In the genomic region with DNA sequence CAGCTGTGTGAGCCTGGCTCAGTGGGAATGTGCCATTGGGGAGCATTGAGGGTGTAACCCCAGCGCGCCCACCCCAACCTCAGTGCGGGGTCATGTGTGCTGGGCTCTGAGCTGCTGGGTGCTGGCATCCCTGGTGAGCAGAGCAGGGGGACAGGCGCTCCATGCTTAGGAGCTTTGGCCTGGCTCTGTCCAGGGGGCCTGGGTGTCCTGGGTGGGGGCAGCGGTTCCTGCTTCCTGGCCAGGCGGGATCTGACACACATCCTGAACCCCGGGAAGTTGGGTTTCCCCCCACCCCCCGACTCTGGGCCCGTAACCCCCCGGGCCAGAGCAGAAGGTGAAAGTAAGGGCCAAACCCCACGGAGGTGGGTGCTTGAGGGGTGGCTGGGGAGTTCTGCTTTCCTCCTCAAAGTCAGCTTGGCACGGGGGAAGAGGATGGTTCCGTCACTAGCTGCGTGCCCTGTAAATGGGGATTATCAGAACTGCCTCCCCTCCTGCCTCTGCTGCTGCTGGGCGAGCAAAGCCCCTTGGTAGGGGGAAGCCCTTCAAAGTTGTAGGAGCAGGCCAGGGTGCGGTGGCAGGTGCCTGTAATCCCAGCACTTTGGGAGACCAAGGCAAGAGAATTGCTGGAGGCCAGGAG, we compare ENCODE assay signal across 12 cellular contexts. TPM values are rescaled to one million over a fixed set of nuclear protein-coding genes. Genes with fewer than 3 reads are reported as not detected.
A peak's percentile ranks its signal among the peaks of the same experiment; 100 is the strongest.
DNase-seq lines count a peak whose midpoint lies in the region; ATAC-seq, FAIRE-seq and TF ChIP-seq lines count a peak whose summit lies in the region.
"Had no signal": no experiment of that assay in that cellular context is flagged by ENCODE, and none has a peak within 500 bp of the region (broad histone marks: within the 10 kb centered on the region; RNA-seq: fewer than 3 reads in every experiment).

No MANE protein-coding gene starts in this region.

- no peaks in the 10 kb centered on the region for H3K4me1 Mint-ChIP-seq in progenitor cell of endocrine pancreas (ENCODE audit: low read depth)

- peak overlapping the region in 3 of 10 donors; percentile 25 to 69 (median 64) for H3K27ac ChIP-seq in heart right ventricle
- no peak overlapping the region for H3K27ac ChIP-seq in small intestine (ENCODE audit: low read depth in 1 of 2, low read length in 1 of 2)

- no peaks in the 10 kb centered on the region for H3K9me3 ChIP-seq in heart right ventricle
- H3K9me3 ChIP-seq in small intestine (ENCODE audit: control insufficient read depth, low read depth), result no peaks in the 10 kb centered on the region

- peak overlapping the region; percentile 62 for H3K4me3 ChIP-seq in WI38 (ENCODE audit: low read depth, low read length)
- H3K4me3 ChIP-seq in heart right ventricle, result peak overlapping the region in 9 of 10 donors; percentile 51 to 81 (median 63)
- no peak overlapping the region for H3K4me3 ChIP-seq in small intestine (ENCODE audit: low read depth in 1 of 2, low read length in 2 of 2)
- H3K4me3 ChIP-seq: K562 had no signal

- H3K27me3 ChIP-seq in heart right ventricle (peaks cover 0 to 30% (median 0%) of the 10 kb centered on the region in 7 donors), small intestine (ENCODE audit: control insufficient read depth in 2 of 2, insufficient read depth in 2 of 2, low read length in 2 of 2) (peaks cover 2 to 3% of the 10 kb centered on the region in 2 donors)

- no peaks in the 10 kb centered on the region for H3K9me3 Mint-ChIP-seq in progenitor cell of endocrine pancreas (ENCODE audit: low read depth)

- TF ChIP-seq CTCF in WI38 (IDR thresholded peaks at IDR 0.05; ENCODE audit: low read depth, low read length) (no peak), heart right ventricle (IDR thresholded peaks at IDR 0.05) (no peak), progenitor cell of endocrine pancreas (IDR thresholded peaks at IDR 0.05; ENCODE audit: unreplicated experiment) (no peak)

- H3K4me1 ChIP-seq in heart right ventricle (peaks cover 0 to 11% (median 6%) of the 10 kb centered on the region in 9 donors), small intestine (ENCODE audit: control insufficient read depth in 2 of 2, insufficient read depth in 1 of 2, low read depth in 1 of 2, low read length in 1 of 2) (no peaks in the 10 kb centered on the region)

- H3K27me3 Mint-ChIP-seq in progenitor cell of endocrine pancreas, result peaks cover 22% of the 10 kb centered on the region

- 76 to 81% methylated on average over 16 of the region's 16 CpGs for WGBS in heart right ventricle, 2 donors
- WGBS in small intestine, 3 donors, result 70 to 73% (median 71%) methylated on average over 16 of the region's 16 CpGs

- no peak for FAIRE-seq in small intestine (lab: Jason Lieb, UNC)
- FAIRE-seq: K562, TTC549 had no signal

- no peak overlapping the region for H3K27ac Mint-ChIP-seq in progenitor cell of endocrine pancreas

- H3K36me3 Mint-ChIP-seq in progenitor cell of endocrine pancreas (ENCODE audit: insufficient read depth), result peaks cover 5% of the 10 kb centered on the region

- peak overlapping the region; percentile 85 for H3K4me3 Mint-ChIP-seq in progenitor cell of endocrine pancreas (ENCODE audit: low read depth)

- peak; percentile 9 for DNase-seq in CD1c-positive myeloid dendritic cell (ENCODE audit: extremely low spot score)
- no peak for DNase-seq in heart right ventricle
- DNase-seq in progenitor cell of endocrine pancreas (ENCODE audit: low spot score, unreplicated experiment), result no peak
- no peak for DNase-seq in kidney glomerular epithelial cell (lab: John Stamatoyannopoulos, UW)
- DNase-seq in LoVo (ENCODE audit: low spot score), result no peak
- DNase-seq in NCI-H1092 (lab: John Stamatoyannopoulos, UW), result no peak
- no peak for DNase-seq in small intestine
- DNase-seq: NCI-H524 treated with DMSO at 0.1 percent for 48 hours had no signal

- intact Hi-C loops in heart right ventricle (cut with DNase I), result no loop called here

- peaks cover 0 to 22% (median 0%) of the 10 kb centered on the region in 9 donors for H3K36me3 ChIP-seq in heart right ventricle
- H3K36me3 ChIP-seq in small intestine (ENCODE audit: control insufficient read depth in 2 of 2, insufficient read depth in 2 of 2, low read length in 2 of 2), result no peaks in the 10 kb centered on the region

- peak in 5 of 8 donors; percentile 5 to 25 (median 9) for ATAC-seq in heart right ventricle
- ATAC-seq: K562 had no signal

RNA-seq across cellular contexts. Expression of gene LRP3, which starts 1.7 kb away (rescaled TPM):
- 10 to 100 TPM; 13.7 to 23.6 (median 16.3) TPM for total RNA-seq in heart right ventricle
- polyA plus RNA-seq in heart right ventricle, result 1 to 10 TPM; 8.5 to 9.9 TPM
- 50.1 and 51.2 TPM in 2 replicates for total RNA-seq in progenitor cell of endocrine pancreas
- polyA plus RNA-seq in small intestine, result 10 to 100 TPM in 1 of 3 donors, 1 to 10 TPM in 2; 2.0 to 16.2 (median 3.0) TPM
- polyA plus RNA-seq: K562 had no signal

RNA-seq across cellular contexts. Expression of gene SLC7A10, which starts 29.8 kb away (rescaled TPM):
- total RNA-seq in heart right ventricle, result under 1 TPM in 3 of 10 donors, not detected in 7; 0.31 to 0.70 (median 0.64) TPM
- under 1 TPM; 0.61 to 0.66 TPM for polyA plus RNA-seq in heart right ventricle
- total RNA-seq in progenitor cell of endocrine pancreas, result 0.48 and 0.98 TPM in 2 replicates
- polyA plus RNA-seq in small intestine, result 1 to 10 TPM in 1 of 3 donors, not detected in 2; 1.4 TPM
- total RNA-seq: glomerular endothelial cell, K562 had no signal

Comparison
In these comparisons a context has a peak if more than half of its experiments do, and no peak if none do; other contexts are left out.
1. H3K4me3 ChIP-seq: peak in WI38 (single experiment) and heart right ventricle (9 of 10); none in small intestine (0 of 2).